23 cellular contexts compared by ENCODE assay signal in genomic region chr2:132550285-132550684, GRCh38.
A peak's percentile ranks its signal among the peaks of the same experiment; 100 is the strongest.
DNase-seq lines count a peak whose midpoint lies in the region; ATAC-seq and TF ChIP-seq lines count a peak whose summit lies in the region.
"Had no signal": no experiment of that assay in that cellular context is flagged by ENCODE, and none has a peak within 500 bp of the region (broad histone marks: within the 10 kb centered on the region; RNA-seq: fewer than 3 reads in every experiment).

No MANE protein-coding gene starts in this region.

- H3K9me2 ChIP-seq in hepatocyte (replicated peaks; ENCODE audit: insufficient read depth): no peaks in the 10 kb centered on the region

- H3K36me3 ChIP-seq in hepatocyte (replicated peaks; ENCODE audit: insufficient read depth, low read depth): no peaks in the 10 kb centered on the region
- H3K36me3 ChIP-seq: gastroesophageal sphincter, spleen, uterus had no signal

- H3K79me2 ChIP-seq in hepatocyte: peaks cover 16% of the 10 kb centered on the region

- H3K4me1 ChIP-seq in hepatocyte (ENCODE audit: insufficient read depth): no peaks in the 10 kb centered on the region
- H3K4me1 ChIP-seq: gastroesophageal sphincter, spleen, uterus had no signal

- DNase-seq in DMS153 (lab: John Stamatoyannopoulos, UW) (peak; percentile 80), NCI-H1105 (lab: John Stamatoyannopoulos, UW) (peak; percentile 4), NCI-H774 (lab: John Stamatoyannopoulos, UW) (peak; percentile 38), hepatocyte (ENCODE audit: low spot score) (no peak), retina (no peak), COLO829 (ENCODE audit: low spot score) (no peak), RPMI8226 (no peak)
- DNase-seq: activated CD4-positive, alpha-beta T cell treated with anti-CD3 and anti-CD28 coated beads, Interleukin-2, amount 10 ng/mL, durations not matched to agents 7 days and 5 days; activated CD8-positive, alpha-beta memory T cell treated with anti-CD3 and anti-CD28 coated beads, Interleukin-2, amount 50 U/mL, for 48 hours; activated effector memory CD4-positive, alpha-beta T cell treated with anti-CD3 and anti-CD28 coated beads, Interleukin-2, amount 50 U/mL, for 16 hours; caudate nucleus; DMS53; dorsolateral prefrontal cortex; left colon; MM.1S; NCI-H2171; Right ventricle myocardium superior; spleen; stimulated activated CD8-positive, alpha-beta memory T cell treated with anti-CD3 and anti-CD28 coated beads, Interleukin-4, amount 100 ng/mL, for 48 hours; T-cell; uterus had no signal

- no peaks in the 10 kb centered on the region for H3K9me3 ChIP-seq in hepatocyte (ENCODE audit: low read depth)
- H3K9me3 ChIP-seq: gastroesophageal sphincter, uterus had no signal

- no peak overlapping the region for H3K27ac ChIP-seq in hepatocyte
- H3K27ac ChIP-seq: dorsolateral prefrontal cortex, gastroesophageal sphincter, spleen, uterus had no signal

- H3K27me3 ChIP-seq in hepatocyte: no peaks in the 10 kb centered on the region
- H3K27me3 ChIP-seq: gastroesophageal sphincter, spleen, uterus had no signal

- peak overlapping the region; percentile 9 for H3K4me2 ChIP-seq in hepatocyte

- no peak for TF ChIP-seq CTCF in hepatocyte (IDR thresholded peaks at IDR 0.05; ENCODE audit: poor library complexity)

- ATAC-seq in GM21619 (IDR thresholded peaks at IDR 0.05; ENCODE audit: unreplicated experiment): no peak
- ATAC-seq: gastroesophageal sphincter, left colon, T-cell had no signal

- H3K4me3 ChIP-seq in hepatocyte: no peak overlapping the region
- H3K4me3 ChIP-seq: gastroesophageal sphincter, spleen, uterus had no signal

- WGBS in hepatocyte (ENCODE audit: low lambda C conversion rate, missing lambda C conversion rate): 56% methylated on average over 7 of the region's 7 CpGs

- H2AFZ ChIP-seq in hepatocyte: no peak overlapping the region

- H4K20me1 ChIP-seq in hepatocyte (ENCODE audit: insufficient read depth, poor library complexity, severe bottlenecking): no peaks in the 10 kb centered on the region

Comparison
In these comparisons a context has a peak if more than half of its experiments do, and no peak if none do; other contexts are left out.
1. DNase-seq: peak in DMS153 (single experiment), NCI-H1105 (single experiment) and NCI-H774 (single experiment); none in hepatocyte (single experiment), retina (single experiment), COLO829 (single experiment) and RPMI8226 (single experiment).